23 cellular contexts compared by ENCODE assay signal in the genomic region with DNA sequence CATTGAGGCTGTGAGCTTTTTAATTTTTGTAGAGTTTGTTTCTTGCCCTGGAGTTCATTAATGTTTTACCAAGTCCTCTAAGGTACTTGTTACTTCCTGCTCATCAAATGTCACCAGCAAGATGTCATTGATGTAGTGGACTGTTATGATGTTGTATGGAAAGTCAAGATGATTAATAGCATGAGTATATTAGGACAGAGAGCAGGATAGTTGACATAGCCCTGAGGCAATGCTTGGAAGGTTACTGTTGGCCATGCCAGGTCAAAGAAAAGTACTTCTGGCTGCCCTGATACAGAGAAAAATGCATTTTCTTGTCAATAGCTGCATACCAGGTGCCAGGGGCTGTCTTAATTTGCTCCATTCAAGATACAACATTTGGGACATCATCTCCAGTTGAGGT. TPM values are rescaled to one million over a fixed set of nuclear protein-coding genes. Genes with fewer than 3 reads are reported as not detected.
"Had no signal": no experiment of that assay in that cellular context is flagged by ENCODE, and none has a peak within 500 bp of the region (broad histone marks: within the 10 kb centered on the region; RNA-seq: fewer than 3 reads in every experiment).

No MANE protein-coding gene starts in this region.

- H3K27me3 ChIP-seq: ovary, right atrium auricular region, stomach, transverse colon had no signal

- ATAC-seq: left cardiac atrium, lower lobe of right lung, natural killer cell had no signal

- H3K9me3 ChIP-seq: esophagus squamous epithelium, left ventricle myocardium inferior, lower lobe of right lung, ovary, right atrium auricular region, thoracic aorta, transverse colon had no signal

- H3K27ac ChIP-seq: esophagus squamous epithelium, left ventricle myocardium inferior, lower lobe of right lung, ovary, right atrium auricular region, stomach, thoracic aorta, transverse colon had no signal

- H3K36me3 ChIP-seq: esophagus squamous epithelium, left ventricle myocardium inferior, lower lobe of right lung, ovary, right atrium auricular region, stomach, thoracic aorta, transverse colon had no signal

- DNase-seq: dermis blood vessel endothelial cell; esophagus squamous epithelium; immature natural killer cell; left cardiac atrium; left ventricle myocardium inferior; lower lobe of right lung; natural killer cell; ovary; small intestine; stimulated activated CD4-positive, alpha-beta T cell treated with anti-CD3 and anti-CD28 coated beads, Interleukin-12 subunit alpha, Interleukin-12 subunit beta, amount 100 ng/mL, for 4 hours; stimulated activated naive CD4-positive, alpha-beta T cell; stomach; substantia nigra; transverse colon had no signal

- H3K4me1 ChIP-seq: left ventricle myocardium inferior, lower lobe of right lung, right atrium auricular region, stomach, transverse colon had no signal

- H3K4me3 ChIP-seq: esophagus squamous epithelium, left ventricle myocardium inferior, lower lobe of right lung, ovary, right atrium auricular region, stomach, thoracic aorta, transverse colon had no signal

RNA-seq across cellular contexts. Expression of gene KRTAP1-5, which starts 6.7 kb away (rescaled TPM):
- total RNA-seq: dermis blood vessel endothelial cell, epithelial cell of proximal tubule, esophagus squamous epithelium, left cardiac atrium, left ventricle myocardium inferior, lower lobe of right lung, mesothelial cell of epicardium, mucosa of gallbladder, natural killer cell, neural crest cell, ovary, posterior vena cava, right atrium auricular region, stomach, thoracic aorta, transverse colon, ureter had no signal

RNA-seq across cellular contexts. Expression of gene KRTAP1-4, which starts 9.6 kb away (rescaled TPM):
- total RNA-seq: dermis blood vessel endothelial cell, epithelial cell of proximal tubule, esophagus squamous epithelium, left cardiac atrium, left ventricle myocardium inferior, lower lobe of right lung, mesothelial cell of epicardium, mucosa of gallbladder, myocyte, natural killer cell, neural crest cell, ovary, posterior vena cava, right atrium auricular region, stomach, thoracic aorta, transverse colon, ureter had no signal

RNA-seq across cellular contexts. Expression of gene KRTAP3-1, which starts 11.4 kb away (rescaled TPM):
- total RNA-seq: dermis blood vessel endothelial cell, epithelial cell of proximal tubule, esophagus squamous epithelium, left cardiac atrium, left ventricle myocardium inferior, lower lobe of right lung, mucosa of gallbladder, myocyte, natural killer cell, neural crest cell, ovary, posterior vena cava, right atrium auricular region, stomach, thoracic aorta, transverse colon, ureter had no signal

RNA-seq across cellular contexts. Expression of gene KRTAP1-3, which starts 14.3 kb away (rescaled TPM):
- total RNA-seq: dermis blood vessel endothelial cell, epithelial cell of proximal tubule, esophagus squamous epithelium, left cardiac atrium, left ventricle myocardium inferior, lower lobe of right lung, mesothelial cell of epicardium, mucosa of gallbladder, myocyte, natural killer cell, neural crest cell, ovary, posterior vena cava, stomach, thoracic aorta, transverse colon, ureter had no signal

RNA-seq across cellular contexts. Expression of gene KRTAP3-2, which starts 20.6 kb away (rescaled TPM):
- total RNA-seq: dermis blood vessel endothelial cell, epithelial cell of proximal tubule, left cardiac atrium, left ventricle myocardium inferior, lower lobe of right lung, mesothelial cell of epicardium, mucosa of gallbladder, myocyte, natural killer cell, neural crest cell, ovary, posterior vena cava, right atrium auricular region, stomach, thoracic aorta, transverse colon, ureter had no signal
